Comparison of ENCODE assay signal across 8 cellular contexts in genomic region chr9:136339173-136339957, GRCh38. TPM values are rescaled to one million over a fixed set of nuclear protein-coding genes. Genes with fewer than 3 reads are reported as not detected.
DNase-seq lines count a peak whose midpoint lies in the region; ATAC-seq and TF ChIP-seq lines count a peak whose summit lies in the region.

No MANE protein-coding gene starts in this region.

- no peaks in the 10 kb centered on the region for H3K27me3 ChIP-seq in parathyroid adenoma (ENCODE audit: control insufficient read depth, insufficient read depth, low read length)

- POLR2A ChIA-PET in activated CD4-positive, alpha-beta T cell treated with anti-CD3 and anti-CD28 coated beads, Interleukin-2, amount 10 ng/mL, durations not matched to agents 7 days and 5 days (lab: Charles Lee) = no interaction called here

- CTCF ChIA-PET in activated CD4-positive, alpha-beta T cell treated with anti-CD3 and anti-CD28 coated beads, Interleukin-2, amount 10 ng/mL, durations not matched to agents 7 days and 5 days (lab: Charles Lee) = interaction anchor here (0.6 to 2.5 kb wide), 3 partner anchors 24 to 123 kb away, joined by 3 to 6 read pairs (median 3); partner anchors contain the start of gene DNLZ

- no peaks in the 10 kb centered on the region for H3K9me3 Mint-ChIP-seq in activated CD4-positive, alpha-beta T cell treated with anti-CD3 and anti-CD28 coated beads, Interleukin-2, amount 10 ng/mL, durations not matched to agents 7 days and 5 days

- TF ChIP-seq CTCF in LNCAP (IDR thresholded peaks at IDR 0.05) = peak; percentile 98
- TF ChIP-seq CTCF in parathyroid adenoma (IDR thresholded peaks at IDR 0.05) = peak; percentile 89

- H3K79me2 ChIP-seq in parathyroid adenoma = no peaks in the 10 kb centered on the region

- H3K4me2 ChIP-seq in parathyroid adenoma (ENCODE audit: low read length) = no peak overlapping the region

- peaks cover 1% of the 10 kb centered on the region for H3K4me1 Mint-ChIP-seq in activated CD4-positive, alpha-beta T cell treated with anti-CD3 and anti-CD28 coated beads, Interleukin-2, amount 10 ng/mL, durations not matched to agents 7 days and 5 days

- DNase-seq in activated effector memory CD4-positive, alpha-beta T cell treated with anti-CD3 and anti-CD28 coated beads, Interleukin-2, amount 50 U/mL, for 16 hours = peak; percentile 77
- DNase-seq in activated effector memory CD4-positive, alpha-beta T cell treated with Interleukin-2 at 50 U/mL for 16 hours = no peak
- DNase-seq in activated CD4-positive, alpha-beta T cell treated with anti-CD3 and anti-CD28 coated beads, Interleukin-2, amount 10 ng/mL, durations not matched to agents 7 days and 5 days = peak; percentile 24
- DNase-seq in germinal center (ENCODE audit: low spot score) (peak; percentile 45), NCI-H187 treated with DMSO at 0.1 percent for 48 hours (lab: John Stamatoyannopoulos, UW) (no peak)

- no peak for ATAC-seq in GM21390 (IDR thresholded peaks at IDR 0.05; ENCODE audit: unreplicated experiment)

- no peak overlapping the region for H3K27ac Mint-ChIP-seq in activated CD4-positive, alpha-beta T cell treated with anti-CD3 and anti-CD28 coated beads, Interleukin-2, amount 10 ng/mL, durations not matched to agents 7 days and 5 days

- H3K9me3 ChIP-seq in parathyroid adenoma (ENCODE audit: control insufficient read depth, low read length) = no peaks in the 10 kb centered on the region

- no peaks in the 10 kb centered on the region for H3K36me3 ChIP-seq in parathyroid adenoma (ENCODE audit: control insufficient read depth, insufficient read depth, low read length)

- no peaks in the 10 kb centered on the region for H3K36me3 Mint-ChIP-seq in activated CD4-positive, alpha-beta T cell treated with anti-CD3 and anti-CD28 coated beads, Interleukin-2, amount 10 ng/mL, durations not matched to agents 7 days and 5 days (ENCODE audit: low read depth)

- no peak overlapping the region for H2AFZ ChIP-seq in parathyroid adenoma

- H3K4me3 Mint-ChIP-seq in activated CD4-positive, alpha-beta T cell treated with anti-CD3 and anti-CD28 coated beads, Interleukin-2, amount 10 ng/mL, durations not matched to agents 7 days and 5 days = no peak overlapping the region

- H3K27me3 Mint-ChIP-seq in activated CD4-positive, alpha-beta T cell treated with anti-CD3 and anti-CD28 coated beads, Interleukin-2, amount 10 ng/mL, durations not matched to agents 7 days and 5 days = no peaks in the 10 kb centered on the region

- peaks cover 5% of the 10 kb centered on the region for H3K4me1 ChIP-seq in parathyroid adenoma

- no peak overlapping the region for H3K4me3 ChIP-seq in parathyroid adenoma (ENCODE audit: low read depth, low read length)

- no peak overlapping the region for H3K27ac ChIP-seq in parathyroid adenoma

- no peak overlapping the region for H3K9ac ChIP-seq in parathyroid adenoma

RNA-seq across cellular contexts. Expression of gene GPSM1, which starts 12.0 kb away (rescaled TPM):
- total RNA-seq in activated CD4-positive, alpha-beta T cell treated with anti-CD3 and anti-CD28 coated beads, Interleukin-2, amount 10 ng/mL, durations not matched to agents 7 days and 5 days = 1 to 10 TPM; 2.7 to 2.9 TPM

RNA-seq across cellular contexts. Expression of gene DNLZ, which starts 24.2 kb away (rescaled TPM):
- total RNA-seq in activated CD4-positive, alpha-beta T cell treated with anti-CD3 and anti-CD28 coated beads, Interleukin-2, amount 10 ng/mL, durations not matched to agents 7 days and 5 days = 10 to 100 TPM; 13.1 to 14.6 TPM

RNA-seq across cellular contexts. Expression of gene CARD9, which starts 34.1 kb away (rescaled TPM):
- total RNA-seq in activated CD4-positive, alpha-beta T cell treated with anti-CD3 and anti-CD28 coated beads, Interleukin-2, amount 10 ng/mL, durations not matched to agents 7 days and 5 days = under 1 TPM; 0.44 to 0.69 TPM

RNA-seq across cellular contexts. Expression of gene CCDC187, which starts 35.5 kb away (rescaled TPM):
- total RNA-seq in activated CD4-positive, alpha-beta T cell treated with anti-CD3 and anti-CD28 coated beads, Interleukin-2, amount 10 ng/mL, durations not matched to agents 7 days and 5 days = not detected

Comparison
In these comparisons a context has a peak if more than half of its experiments do, and no peak if none do; other contexts are left out.
1. DNase-seq: peak in activated effector memory CD4-positive, alpha-beta T cell treated with anti-CD3 and anti-CD28 coated beads, Interleukin-2, amount 50 U/mL, for 16 hours (single experiment), activated CD4-positive, alpha-beta T cell treated with anti-CD3 and anti-CD28 coated beads, Interleukin-2, amount 10 ng/mL, durations not matched to agents 7 days and 5 days (single experiment) and germinal center (single experiment); none in activated effector memory CD4-positive, alpha-beta T cell treated with Interleukin-2 at 50 U/mL for 16 hours (single experiment) and NCI-H187 treated with DMSO at 0.1 percent for 48 hours (single experiment).